15 cellular contexts compared by ENCODE assay signal in the genomic region with DNA sequence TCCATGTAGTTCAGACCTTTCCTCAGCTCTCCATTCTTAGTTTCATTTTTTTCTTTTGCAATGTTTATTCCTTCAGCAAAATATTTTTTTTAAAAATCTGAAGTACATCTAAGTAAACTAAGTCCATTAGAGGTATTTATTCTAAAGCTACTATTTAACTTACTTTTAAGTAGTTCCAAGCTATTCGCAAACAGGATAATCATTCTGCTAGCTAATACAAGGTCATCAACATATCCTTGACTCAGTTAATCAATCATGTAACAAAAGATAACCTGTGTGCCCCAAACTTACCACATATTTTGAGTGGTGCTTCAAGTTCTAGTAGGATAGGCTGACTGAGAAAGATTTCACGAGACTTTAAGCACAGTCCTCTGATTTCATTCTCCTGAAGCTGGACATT.
"Had no signal": no experiment of that assay in that cellular context is flagged by ENCODE, and none has a peak within 500 bp of the region (broad histone marks: within the 10 kb centered on the region; RNA-seq: fewer than 3 reads in every experiment).

No MANE protein-coding gene starts in this region.

- H3K9me3 Mint-ChIP-seq: activated naive CD4-positive, alpha-beta T cell treated with anti-CD3 and anti-CD28 coated beads, Interleukin-2, amount 10 ng/mL, durations not matched to agents 7 days and 5 days; immature natural killer cell; T-helper 2 cell treated with Interferon-gamma antibody and Interleukin-4, amounts not matched to agents 5 μg/mL and 100 μg/mL, for 36 hours had no signal

- ATAC-seq: lower lobe of right lung, right cardiac atrium had no signal

- H3K4me3 ChIP-seq: esophagus muscularis mucosa, lower lobe of right lung, smooth muscle cell, tibial nerve had no signal

- H3K9me3 ChIP-seq: esophagus muscularis mucosa, lower lobe of right lung, tibial nerve had no signal

- H3K4me2 ChIP-seq: smooth muscle cell had no signal

- H3K27me3 ChIP-seq: dorsolateral prefrontal cortex, esophagus muscularis mucosa, tibial nerve had no signal

- FAIRE-seq: endometrium had no signal

- DNase-seq: activated CD4-positive, CD25-positive, alpha-beta regulatory T cell treated with anti-CD3 and anti-CD28 coated beads, Interleukin-2, amount 50 U/mL, for 72 hours; activated naive CD4-positive, alpha-beta T cell treated with anti-CD3 and anti-CD28 coated beads, Interleukin-2, amount 10 ng/mL, durations not matched to agents 7 days and 5 days; anterior cingulate cortex; dorsolateral prefrontal cortex; foreskin fibroblast; glutamatergic neuron; immature natural killer cell; lower lobe of right lung; midbrain; right cardiac atrium had no signal

- H3K4me3 Mint-ChIP-seq: activated naive CD4-positive, alpha-beta T cell treated with anti-CD3 and anti-CD28 coated beads, Interleukin-2, amount 10 ng/mL, durations not matched to agents 7 days and 5 days; immature natural killer cell; T-helper 2 cell treated with Interferon-gamma antibody and Interleukin-4, amounts not matched to agents 5 μg/mL and 100 μg/mL, for 36 hours had no signal

- H3K27ac ChIP-seq: esophagus muscularis mucosa, lower lobe of right lung, tibial nerve had no signal

- H3K27me3 Mint-ChIP-seq: activated naive CD4-positive, alpha-beta T cell treated with anti-CD3 and anti-CD28 coated beads, Interleukin-2, amount 10 ng/mL, durations not matched to agents 7 days and 5 days had no signal
